9 cellular contexts compared by ENCODE assay signal in the genomic region with DNA sequence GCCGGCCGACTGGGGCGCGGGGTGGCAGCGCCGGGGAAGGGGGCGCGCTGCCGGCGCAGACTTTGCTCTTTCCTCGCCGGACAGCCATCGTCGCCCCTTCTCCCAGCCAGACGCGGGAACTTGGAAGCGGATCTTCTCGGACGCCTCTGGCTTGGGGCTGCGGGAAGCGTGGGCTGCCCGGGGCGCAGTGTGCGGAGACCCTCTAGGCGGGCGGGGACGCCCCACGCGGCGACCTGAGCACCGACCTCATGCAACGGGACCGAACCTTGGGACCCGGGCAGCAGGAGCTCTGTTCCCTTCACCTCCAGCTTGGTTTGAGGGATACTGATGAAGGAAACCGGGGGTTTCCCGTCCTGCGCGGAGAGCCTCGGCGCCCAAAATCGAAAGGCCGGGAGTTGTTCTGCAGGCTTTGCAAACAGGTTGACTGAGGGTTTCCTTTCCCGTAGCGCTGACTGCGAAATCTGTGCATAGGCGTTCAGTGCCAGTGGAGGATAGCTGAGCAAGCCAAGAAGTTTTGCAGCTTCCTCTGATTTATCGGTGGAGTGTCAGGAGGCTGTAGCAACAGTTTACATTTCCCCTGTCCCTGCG. TPM values are rescaled to one million over a fixed set of nuclear protein-coding genes. Genes with fewer than 3 reads are reported as not detected.
A peak's percentile ranks its signal among the peaks of the same experiment; 100 is the strongest.
DNase-seq lines count a peak whose midpoint lies in the region; ATAC-seq, FAIRE-seq and TF ChIP-seq lines count a peak whose summit lies in the region.
"Had no signal": no experiment of that assay in that cellular context is flagged by ENCODE, and none has a peak within 500 bp of the region (broad histone marks: within the 10 kb centered on the region; RNA-seq: fewer than 3 reads in every experiment).

No MANE protein-coding gene starts in this region.

- 13% methylated on average over 46 of the region's 48 CpGs; no CpG with 5 or more reads in 1 of the 2 donors for WGBS in transverse colon (ENCODE audit: low coverage in 1 of 2), 2 donors

- DNase-seq in activated CD4-positive, alpha-beta T cell treated with anti-CD3 and anti-CD28 coated beads, Interleukin-2, amount 10 ng/mL, durations not matched to agents 24 days and 14 days, result peak; percentile 59
- no peak for DNase-seq in activated CD4-positive, alpha-beta T cell treated with anti-CD3 and anti-CD28 coated beads, Interleukin-2, amount 10 ng/mL, durations not matched to agents 7 days and 5 days
- no peak for DNase-seq in bronchial epithelial cell (ENCODE audit: low read depth)
- peak in 1 of 2 donors; percentile 65 for DNase-seq in left lung
- no peak for DNase-seq in transverse colon
- no peak for DNase-seq in Karpas-422
- DNase-seq: CD8-positive, alpha-beta T cell had no signal

- no peak overlapping the region for H3K27ac ChIP-seq in left lung
- H3K27ac ChIP-seq in transverse colon, result no peak overlapping the region
- no peak overlapping the region for H3K27ac ChIP-seq in Karpas-422 (ENCODE audit: low read length)

- H3K36me3 ChIP-seq in bronchial epithelial cell (ENCODE audit: control insufficient read depth, insufficient read depth, low read length), result no peaks in the 10 kb centered on the region
- no peaks in the 10 kb centered on the region for H3K36me3 ChIP-seq in left lung
- H3K36me3 ChIP-seq in transverse colon, result no peaks in the 10 kb centered on the region
- H3K36me3 ChIP-seq in Karpas-422 (ENCODE audit: insufficient read depth, low read length), result no peaks in the 10 kb centered on the region

- no peak overlapping the region for H3K9ac ChIP-seq in Karpas-422 (ENCODE audit: low read length)

- peaks cover 2% of the 10 kb centered on the region for H3K4me1 Mint-ChIP-seq in activated CD4-positive, alpha-beta T cell treated with anti-CD3 and anti-CD28 coated beads, Interleukin-2, amount 10 ng/mL, durations not matched to agents 24 days and 14 days
- H3K4me1 Mint-ChIP-seq in activated CD4-positive, alpha-beta T cell treated with anti-CD3 and anti-CD28 coated beads, Interleukin-2, amount 10 ng/mL, durations not matched to agents 7 days and 5 days, result peaks cover 7% of the 10 kb centered on the region

- no peak overlapping the region for H3K27ac Mint-ChIP-seq in activated CD4-positive, alpha-beta T cell treated with anti-CD3 and anti-CD28 coated beads, Interleukin-2, amount 10 ng/mL, durations not matched to agents 24 days and 14 days
- H3K27ac Mint-ChIP-seq in activated CD4-positive, alpha-beta T cell treated with anti-CD3 and anti-CD28 coated beads, Interleukin-2, amount 10 ng/mL, durations not matched to agents 7 days and 5 days, result no peak overlapping the region
- H3K27ac Mint-ChIP-seq: CD8-positive, alpha-beta T cell had no signal

- CTCF ChIA-PET in activated CD4-positive, alpha-beta T cell treated with anti-CD3 and anti-CD28 coated beads, Interleukin-2, amount 10 ng/mL, durations not matched to agents 7 days and 5 days (lab: Charles Lee), result no interaction called here

- H3K4me2 ChIP-seq in Karpas-422 (ENCODE audit: low read depth, low read length, poor library complexity, severe bottlenecking), result no peak overlapping the region

- H3K27me3 ChIP-seq in bronchial epithelial cell (ENCODE audit: control insufficient read depth, insufficient read depth, low read length), result peaks cover 15% of the 10 kb centered on the region
- H3K27me3 ChIP-seq in left lung, result peaks cover 35 to 87% of the 10 kb centered on the region in 2 donors
- peaks cover 41% of the 10 kb centered on the region for H3K27me3 ChIP-seq in transverse colon
- no peaks in the 10 kb centered on the region for H3K27me3 ChIP-seq in Karpas-422 (ENCODE audit: low read length)

- H3K9me3 ChIP-seq in left lung, result no peaks in the 10 kb centered on the region
- H3K9me3 ChIP-seq in transverse colon, result no peaks in the 10 kb centered on the region
- no peaks in the 10 kb centered on the region for H3K9me3 ChIP-seq in Karpas-422 (ENCODE audit: low read length)

- no peaks in the 10 kb centered on the region for H3K79me2 ChIP-seq in Karpas-422 (ENCODE audit: low read length)

- TF ChIP-seq CTCF in bronchial epithelial cell (IDR thresholded peaks at IDR 0.05; ENCODE audit: insufficient read depth, low read length, severe bottlenecking) (no peak), left lung (IDR thresholded peaks at IDR 0.05) (no peak), transverse colon (IDR thresholded peaks at IDR 0.05) (no peak)

- POLR2A ChIA-PET in activated CD4-positive, alpha-beta T cell treated with anti-CD3 and anti-CD28 coated beads, Interleukin-2, amount 10 ng/mL, durations not matched to agents 7 days and 5 days (lab: Charles Lee), result no interaction called here

- in situ Hi-C loops in transverse colon (cut with MboI; ENCODE audit: low pct_ligation_motif_present in 1 of 4, low pct_unique_long_range_greater_than_20kb in 1 of 4, low sequenced_read_pairs in 3 of 4), result no loop called here

- H3K9me3 Mint-ChIP-seq in activated CD4-positive, alpha-beta T cell treated with anti-CD3 and anti-CD28 coated beads, Interleukin-2, amount 10 ng/mL, durations not matched to agents 24 days and 14 days, result no peaks in the 10 kb centered on the region
- no peaks in the 10 kb centered on the region for H3K9me3 Mint-ChIP-seq in activated CD4-positive, alpha-beta T cell treated with anti-CD3 and anti-CD28 coated beads, Interleukin-2, amount 10 ng/mL, durations not matched to agents 7 days and 5 days
- H3K9me3 Mint-ChIP-seq: CD8-positive, alpha-beta T cell had no signal

- TF ChIP-seq EP300 in transverse colon (IDR thresholded peaks at IDR 0.05; ENCODE audit: low read depth), result no peak

- H3K9me2 ChIP-seq in Karpas-422 (replicated peaks; ENCODE audit: insufficient read depth, low read length), result no peaks in the 10 kb centered on the region

- no peak for FAIRE-seq in bronchial epithelial cell (lab: Jason Lieb, UNC)

- no peaks in the 10 kb centered on the region for H3K36me3 Mint-ChIP-seq in activated CD4-positive, alpha-beta T cell treated with anti-CD3 and anti-CD28 coated beads, Interleukin-2, amount 10 ng/mL, durations not matched to agents 24 days and 14 days (ENCODE audit: low read depth)
- H3K36me3 Mint-ChIP-seq in activated CD4-positive, alpha-beta T cell treated with anti-CD3 and anti-CD28 coated beads, Interleukin-2, amount 10 ng/mL, durations not matched to agents 7 days and 5 days (ENCODE audit: low read depth), result no peaks in the 10 kb centered on the region
- H3K36me3 Mint-ChIP-seq: CD8-positive, alpha-beta T cell had no signal

- H3K4me3 ChIP-seq in bronchial epithelial cell (ENCODE audit: low read depth, low read length) (peak overlapping the region; percentile 8), left lung (peak overlapping the region; percentile 15 to 30), transverse colon (peak overlapping the region in 3 of 4 donors; percentile 25 to 45 (median 30)), Karpas-422 (ENCODE audit: low read length) (no peak overlapping the region)

- no peak overlapping the region for H2AFZ ChIP-seq in Karpas-422 (ENCODE audit: low read length)

- H3K4me1 ChIP-seq in left lung (peaks cover 0 to 14% of the 10 kb centered on the region in 2 donors), transverse colon (peaks cover 0 to 4% (median 1%) of the 10 kb centered on the region in 4 donors), Karpas-422 (ENCODE audit: low read length) (no peaks in the 10 kb centered on the region)

- no peak for TF ChIP-seq POLR2A in transverse colon (IDR thresholded peaks at IDR 0.05)

- peak; percentile 58 for ATAC-seq in left lung
- ATAC-seq in GM19328 (IDR thresholded peaks at IDR 0.05; ENCODE audit: unreplicated experiment), result no peak
- no peak for ATAC-seq in GM19455 (IDR thresholded peaks at IDR 0.05; ENCODE audit: unreplicated experiment)
- ATAC-seq: CD8-positive, alpha-beta T cell had no signal

- H3K27me3 Mint-ChIP-seq in activated CD4-positive, alpha-beta T cell treated with anti-CD3 and anti-CD28 coated beads, Interleukin-2, amount 10 ng/mL, durations not matched to agents 24 days and 14 days, result peaks cover 59% of the 10 kb centered on the region
- H3K27me3 Mint-ChIP-seq in activated CD4-positive, alpha-beta T cell treated with anti-CD3 and anti-CD28 coated beads, Interleukin-2, amount 10 ng/mL, durations not matched to agents 7 days and 5 days, result peaks cover 62% of the 10 kb centered on the region

- intact Hi-C loops in activated CD4-positive, alpha-beta T cell treated with anti-CD3 and anti-CD28 coated beads, Interleukin-2, amount 10 ng/mL, durations not matched to agents 24 days and 14 days (cut with micrococcal nuclease), result no loop called here
- intact Hi-C loops in left lung (cut with DNase I) (no loop called here), transverse colon (cut with DNase I; ENCODE audit: low total_unique reads) (no loop called here)

- H3K4me3 Mint-ChIP-seq in activated CD4-positive, alpha-beta T cell treated with anti-CD3 and anti-CD28 coated beads, Interleukin-2, amount 10 ng/mL, durations not matched to agents 24 days and 14 days, result no peak overlapping the region
- H3K4me3 Mint-ChIP-seq in activated CD4-positive, alpha-beta T cell treated with anti-CD3 and anti-CD28 coated beads, Interleukin-2, amount 10 ng/mL, durations not matched to agents 7 days and 5 days, result no peak overlapping the region
- H3K4me3 Mint-ChIP-seq: CD8-positive, alpha-beta T cell had no signal

- no peaks in the 10 kb centered on the region for H4K20me1 ChIP-seq in Karpas-422 (ENCODE audit: insufficient read depth, low read depth, low read length)

RNA-seq across cellular contexts. Expression of gene THSD7B, which starts 0.5 kb away (rescaled TPM):
- not detected in 2 replicates for total RNA-seq in activated CD4-positive, alpha-beta T cell treated with anti-CD3 and anti-CD28 coated beads, Interleukin-2, amount 10 ng/mL, durations not matched to agents 24 days and 14 days
- not detected for total RNA-seq in activated CD4-positive, alpha-beta T cell treated with anti-CD3 and anti-CD28 coated beads, Interleukin-2, amount 10 ng/mL, durations not matched to agents 7 days and 5 days
- 0.13 TPM in 1 of 2 replicates, not detected in the other for total RNA-seq in bronchial epithelial cell
- under 1 TPM; 0.13 to 0.44 TPM for total RNA-seq in left lung
- total RNA-seq in transverse colon, result under 1 TPM in 1 of 4 donors, not detected in 3; 0.27 TPM
- not detected in 2 replicates for total RNA-seq in Karpas-422 (2014; rRNA removed; shearing (Covaris generic); ENCODE audit: low replicate concordance)
- total RNA-seq: CD8-positive, alpha-beta T cell had no signal
